Comparison of ENCODE assay signal across 8 cellular contexts in the genomic region with DNA sequence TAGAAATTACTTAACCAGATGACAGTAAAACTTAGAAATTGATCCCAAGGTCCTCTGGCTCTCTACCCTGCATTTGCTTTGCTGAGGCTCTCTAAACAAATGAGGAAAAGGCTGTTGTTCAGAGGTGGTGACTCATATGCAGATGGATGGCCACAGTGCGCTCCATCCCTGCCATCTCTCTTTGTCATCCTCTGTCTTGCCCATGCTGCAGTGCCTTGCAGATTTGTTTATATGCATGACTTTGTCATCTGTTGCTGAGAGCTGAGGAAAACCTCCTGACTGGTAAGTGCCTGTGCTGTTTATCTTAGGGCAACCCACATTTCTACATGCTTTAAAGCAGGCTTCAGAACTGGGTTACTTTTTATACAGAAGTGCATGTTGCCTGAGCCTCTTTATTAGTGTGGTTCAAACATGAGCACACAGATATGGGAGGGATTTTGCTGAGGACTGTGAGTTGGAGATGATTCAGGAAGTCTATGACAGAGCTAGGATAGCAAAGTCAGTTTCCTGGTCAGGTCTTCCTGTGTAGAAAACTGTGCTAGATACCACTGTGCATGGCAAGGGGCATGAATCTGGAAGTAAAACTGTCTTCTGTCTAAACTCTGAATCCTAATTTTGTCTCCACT. TPM values are rescaled to one million over a fixed set of nuclear protein-coding genes. Genes with fewer than 3 reads are reported as not detected.
DNase-seq lines count a peak whose midpoint lies in the region; ATAC-seq and TF ChIP-seq lines count a peak whose summit lies in the region.

No MANE protein-coding gene starts in this region.

- H3K36me3 ChIP-seq in Loucy (ENCODE audit: insufficient read depth, low read length) (no peaks in the 10 kb centered on the region), esophagus muscularis mucosa (no peaks in the 10 kb centered on the region)

- H3K4me3 Mint-ChIP-seq in nephron (peak overlapping the region in 2 of 3 experiments; percentile 47 to 86), nephron progenitor cell (no peak overlapping the region)

- H3K27me3 Mint-ChIP-seq in nephron (ENCODE audit: low read depth) (peaks cover 37% of the 10 kb centered on the region), nephron progenitor cell (ENCODE audit: low read depth, poor library complexity) (peaks cover 34% of the 10 kb centered on the region)

- H3K9me3 ChIP-seq in Loucy (ENCODE audit: insufficient read depth, low read depth, low read length) (peaks cover 1% of the 10 kb centered on the region), esophagus muscularis mucosa (peaks cover 0 to 2% (median 0%) of the 10 kb centered on the region in 4 donors)

- intact Hi-C loops in esophagus muscularis mucosa (cut with DNase I): loop anchor here (5.0 kb wide), 1 partner anchor 59 kb away; a partner anchor contains a TSS

- WGBS in esophagus muscularis mucosa: 75% methylated on average over 1 of the region's 1 CpG

- peaks cover 18% of the 10 kb centered on the region for H3K4me1 ChIP-seq in Loucy (ENCODE audit: insufficient read depth, low read length, poor library complexity, severe bottlenecking)
- peaks cover 28 to 56% (median 53%) of the 10 kb centered on the region in 4 donors for H3K4me1 ChIP-seq in esophagus muscularis mucosa

- H3K4me3 ChIP-seq in AG10803 (ENCODE audit: low read length) (no peak overlapping the region), Loucy (ENCODE audit: low read length, poor library complexity, severe bottlenecking) (peak overlapping the region; percentile 4), esophagus muscularis mucosa (no peak overlapping the region)

- H3K27me3 ChIP-seq in Loucy (ENCODE audit: insufficient read depth, low read length, poor library complexity, severe bottlenecking): no peaks in the 10 kb centered on the region
- no peaks in the 10 kb centered on the region for H3K27me3 ChIP-seq in esophagus muscularis mucosa

- ATAC-seq in GM18907 (IDR thresholded peaks at IDR 0.05; ENCODE audit: unreplicated experiment) (no peak), HG03457 (IDR thresholded peaks at IDR 0.05; ENCODE audit: unreplicated experiment) (no peak), left lobe of liver (no peak)

- DNase-seq in AG10803 (ENCODE audit: low read depth) (peak; percentile 92), esophagus muscularis mucosa (ENCODE audit: extremely low spot score) (peak; percentile 84), left lobe of liver (ENCODE audit: low spot score) (no peak), nephron progenitor cell (no peak)

- no peaks in the 10 kb centered on the region for H3K9me2 ChIP-seq in Loucy (replicated peaks; ENCODE audit: low read depth, low read length)

- H3K4me1 Mint-ChIP-seq in nephron (peaks cover 52% of the 10 kb centered on the region), nephron progenitor cell (peaks cover 23% of the 10 kb centered on the region)

- peak overlapping the region; percentile 2 for H3K9ac ChIP-seq in Loucy (ENCODE audit: low read depth, low read length, poor library complexity, severe bottlenecking)

- H3K79me2 ChIP-seq in Loucy (ENCODE audit: insufficient read depth, low read length): no peaks in the 10 kb centered on the region

- TF ChIP-seq CTCF in AG10803 (conservative IDR thresholded peaks at IDR 0.05; ENCODE audit: low read length): no peak
- no peak for TF ChIP-seq CTCF in Loucy (conservative IDR thresholded peaks at IDR 0.05; ENCODE audit: low read length)
- no peak for TF ChIP-seq CTCF in esophagus muscularis mucosa (IDR thresholded peaks at IDR 0.05)
- no peak for TF ChIP-seq CTCF in nephron (IDR thresholded peaks at IDR 0.05; ENCODE audit: unreplicated experiment in 3 of 3)
- TF ChIP-seq CTCF in nephron progenitor cell (IDR thresholded peaks at IDR 0.05): no peak

- H3K36me3 Mint-ChIP-seq in nephron (ENCODE audit: low read depth) (peaks cover 35% of the 10 kb centered on the region), nephron progenitor cell (ENCODE audit: low read depth) (peaks cover 60% of the 10 kb centered on the region)

- no peak overlapping the region for H3K27ac Mint-ChIP-seq in nephron
- H3K27ac Mint-ChIP-seq in nephron progenitor cell: no peak overlapping the region

- H2AFZ ChIP-seq in Loucy (ENCODE audit: low read length): peak overlapping the region; percentile 41

- H3F3A ChIP-seq in Loucy (ENCODE audit: low read depth): no peaks in the 10 kb centered on the region

- H3K9me3 Mint-ChIP-seq in nephron (peaks cover 14% of the 10 kb centered on the region), nephron progenitor cell (peaks cover 33% of the 10 kb centered on the region)

- no peak for TF ChIP-seq EP300 in esophagus muscularis mucosa (IDR thresholded peaks at IDR 0.05)

- H3K4me2 ChIP-seq in Loucy (ENCODE audit: low read depth, low read length, poor library complexity, severe bottlenecking): peak overlapping the region; percentile 34

- peak overlapping the region; percentile 78 to 92 (median 86) for H3K27ac ChIP-seq in esophagus muscularis mucosa (replicated peaks in 1 of 4)

- H4K20me1 ChIP-seq in Loucy (ENCODE audit: insufficient read depth, low read length, poor library complexity, severe bottlenecking): no peaks in the 10 kb centered on the region

- no peak for TF ChIP-seq POLR2A in esophagus muscularis mucosa (IDR thresholded peaks at IDR 0.05; ENCODE audit: low read depth)

RNA-seq across cellular contexts. Expression of a gene that starts 57.4 kb away (rescaled TPM):
- 100 to 1,000 TPM in 2 of 4 donors, 10 to 100 TPM in 2; 84.2 to 122 (median 96.5) TPM for total RNA-seq in esophagus muscularis mucosa
- 0.75 TPM for total RNA-seq in left lobe of liver

Comparison
In these comparisons a context has a peak if more than half of its experiments do, and no peak if none do; other contexts are left out.
1. DNase-seq: peak in AG10803 (single experiment) and esophagus muscularis mucosa (single experiment); none in left lobe of liver (single experiment) and nephron progenitor cell (single experiment).
2. RNA of a gene that starts 57.4 kb away (total RNA-seq): 84.2 to 122 TPM in esophagus muscularis mucosa; 0.75 TPM in left lobe of liver (single experiment); every median in the first group is over 10 times any median in the second.